Comparison of ENCODE assay signal across 9 cellular contexts in genomic region chr7:8239702-8240362, GRCh38. TPM values are rescaled to one million over a fixed set of nuclear protein-coding genes. Genes with fewer than 3 reads are reported as not detected.
DNase-seq lines count a peak whose midpoint lies in the region; ATAC-seq and TF ChIP-seq lines count a peak whose summit lies in the region.
"Not testable (repeated sequence)": the region's sequence is repeated elsewhere in the genome, so short reads cannot be mapped to it uniquely, and the experiment has no call there.
"Had no signal": no experiment of that assay in that cellular context is flagged by ENCODE, and none has a peak within 500 bp of the region (broad histone marks: within the 10 kb centered on the region; RNA-seq: fewer than 3 reads in every experiment).

No MANE protein-coding gene starts in this region.

- H3K4me1 Mint-ChIP-seq in Calu3 (ENCODE audit: low read depth, unreplicated experiment), result not testable (repeated sequence)

- TF ChIP-seq CTCF in C4-2B (conservative IDR thresholded peaks at IDR 0.05); Calu3 (IDR thresholded peaks at IDR 0.05; ENCODE audit: unreplicated experiment); LNCaP clone FGC (IDR thresholded peaks at IDR 0.05; ENCODE audit: control insufficient read depth, extremely low read depth, insufficient read depth); lower lobe of right lung (IDR thresholded peaks at IDR 0.05); prostate gland (IDR thresholded peaks at IDR 0.05): not testable (repeated sequence)

- peak overlapping the region; percentile 37 for H3K4me3 ChIP-seq in LNCaP clone FGC (ENCODE audit: low read depth, low read length)
- H3K4me3 ChIP-seq in lower lobe of right lung, prostate gland: not testable (repeated sequence)

- not testable (repeated sequence) for H3K27me3 Mint-ChIP-seq in Calu3 (ENCODE audit: unreplicated experiment)

- H3K27ac Mint-ChIP-seq in Calu3 (ENCODE audit: unreplicated experiment), result not testable (repeated sequence)

- not testable (repeated sequence) for H3K4me1 ChIP-seq in lower lobe of right lung; prostate gland (replicated peaks)

- DNase-seq in Calu3 (peak; percentile 21), LNCaP clone FGC (ENCODE audit: low read depth) (peak; percentile 80), NCI-H69 (lab: John Stamatoyannopoulos, UW) (peak; percentile 78), islet precursor cell (peak; percentile 81), lower lobe of right lung (peak; percentile 50), prostate gland (ENCODE audit: low spot score) (peak; percentile 58)

- CTCF ChIA-PET in Calu3 (lab: Charles Lee), result interaction anchor here (1.8 kb wide), 1 partner anchor 56 kb away, joined by 4 read pairs; no protein-coding TSS in a partner anchor

- not testable (repeated sequence) for BruUV-seq in Calu3 (replicated peaks; lab: Mats Ljungman, UMichigan)

- not testable (repeated sequence) for ATAC-seq in lower lobe of right lung

- not testable (repeated sequence) for H3K9me3 Mint-ChIP-seq in Calu3 (ENCODE audit: low read depth, unreplicated experiment)

- intact Hi-C loops in Calu3 (cut with micrococcal nuclease; ENCODE audit: unreplicated experiment); lower lobe of right lung (cut with DNase I); prostate gland (cut with DNase I): not testable (repeated sequence)

- H3K36me3 Mint-ChIP-seq in Calu3 (ENCODE audit: insufficient read depth, unreplicated experiment), result not testable (repeated sequence)

- H3K9me3 ChIP-seq in lower lobe of right lung, prostate gland: not testable (repeated sequence)

- 54% methylated on average over 9 of the region's 10 CpGs for WGBS in prostate gland

- H3K27ac ChIP-seq in C4-2B, result peak overlapping the region; percentile 94
- H3K27ac ChIP-seq in lower lobe of right lung, result not testable (repeated sequence)
- H3K27ac ChIP-seq in prostate gland, result peak overlapping the region in 1 of 2 donors; percentile 71

- H3K4me3 Mint-ChIP-seq in Calu3 (ENCODE audit: low read depth, unreplicated experiment), result not testable (repeated sequence)

- H3K36me3 ChIP-seq in lower lobe of right lung, prostate gland: not testable (repeated sequence)

- not testable (repeated sequence) for H3K27me3 ChIP-seq in lower lobe of right lung (ENCODE audit: low read depth); prostate gland (replicated peaks; ENCODE audit: insufficient read depth)

- TF ChIP-seq POLR2A in prostate gland (IDR thresholded peaks at IDR 0.05), result not testable (repeated sequence)

RNA-seq across cellular contexts. Expression of gene ICA1, which starts 22.1 kb away (rescaled TPM):
- 60.4 and 66.4 TPM in 2 replicates for total RNA-seq in Calu3 (2022)
- total RNA-seq in lower lobe of right lung, result 19.5 TPM
- total RNA-seq in prostate gland, result 10 to 100 TPM; 49.1 to 51.0 TPM
- total RNA-seq: A673, GM23248 had no signal

Comparison
In these comparisons a context has a peak if more than half of its experiments do, and no peak if none do; other contexts are left out.
1. DNase-seq: peak in every context shown above with its lines; median percentile 81 in islet precursor cell; 80 in LNCaP clone FGC; 78 in NCI-H69; 58 in prostate gland; 50 in lower lobe of right lung; 21 in Calu3.